Comparison of ENCODE assay signal across 1 cellular context in the genomic region with DNA sequence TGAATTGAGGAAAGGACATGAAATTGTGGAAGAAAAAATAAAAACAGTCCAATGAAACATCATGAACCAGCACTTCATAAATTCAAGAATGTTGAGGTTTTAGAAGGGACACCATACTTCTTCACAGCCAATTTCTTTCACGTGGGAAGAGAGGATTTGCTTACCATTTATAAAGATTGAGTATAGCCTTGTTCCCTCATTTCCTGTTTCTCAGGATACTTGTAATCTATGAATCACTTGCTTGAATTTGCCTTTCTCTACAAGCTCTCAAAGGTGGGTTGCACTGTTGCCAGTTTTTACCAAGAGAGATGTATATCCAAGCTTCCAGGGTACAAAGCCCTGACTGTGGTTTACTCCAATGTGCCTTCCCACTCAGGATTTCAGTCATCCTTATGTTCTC.
TF ChIP-seq lines count a peak whose summit lies in the region.

No MANE protein-coding gene starts in this region.

TF ChIP-seq in HepG2, 621 proteins besides CTCF, POLR2A, EP300 and RAD21 (continued from another document):
- TF ChIP-seq, protein P1, sequence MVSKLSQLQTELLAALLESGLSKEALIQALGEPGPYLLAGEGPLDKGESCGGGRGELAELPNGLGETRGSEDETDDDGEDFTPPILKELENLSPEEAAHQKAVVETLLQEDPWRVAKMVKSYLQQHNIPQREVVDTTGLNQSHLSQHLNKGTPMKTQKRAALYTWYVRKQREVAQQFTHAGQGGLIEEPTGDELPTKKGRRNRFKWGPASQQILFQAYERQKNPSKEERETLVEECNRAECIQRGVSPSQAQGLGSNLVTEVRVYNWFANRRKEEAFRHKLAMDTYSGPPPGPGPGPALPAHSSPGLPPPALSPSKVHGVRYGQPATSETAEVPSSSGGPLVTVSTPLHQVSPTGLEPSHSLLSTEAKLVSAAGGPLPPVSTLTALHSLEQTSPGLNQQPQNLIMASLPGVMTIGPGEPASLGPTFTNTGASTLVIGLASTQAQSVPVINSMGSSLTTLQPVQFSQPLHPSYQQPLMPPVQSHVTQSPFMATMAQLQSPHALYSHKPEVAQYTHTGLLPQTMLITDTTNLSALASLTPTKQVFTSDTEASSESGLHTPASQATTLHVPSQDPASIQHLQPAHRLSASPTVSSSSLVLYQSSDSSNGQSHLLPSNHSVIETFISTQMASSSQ (IDR thresholded peaks at IDR 0.05; ENCODE audit: low read depth), result no peak
- TF ChIP-seq, protein P1 (CRISPR knock-in tag; IDR thresholded peaks at IDR 0.05; ENCODE audit: borderline replicate concordance), result no peak
- TF ChIP-seq, protein P2, sequence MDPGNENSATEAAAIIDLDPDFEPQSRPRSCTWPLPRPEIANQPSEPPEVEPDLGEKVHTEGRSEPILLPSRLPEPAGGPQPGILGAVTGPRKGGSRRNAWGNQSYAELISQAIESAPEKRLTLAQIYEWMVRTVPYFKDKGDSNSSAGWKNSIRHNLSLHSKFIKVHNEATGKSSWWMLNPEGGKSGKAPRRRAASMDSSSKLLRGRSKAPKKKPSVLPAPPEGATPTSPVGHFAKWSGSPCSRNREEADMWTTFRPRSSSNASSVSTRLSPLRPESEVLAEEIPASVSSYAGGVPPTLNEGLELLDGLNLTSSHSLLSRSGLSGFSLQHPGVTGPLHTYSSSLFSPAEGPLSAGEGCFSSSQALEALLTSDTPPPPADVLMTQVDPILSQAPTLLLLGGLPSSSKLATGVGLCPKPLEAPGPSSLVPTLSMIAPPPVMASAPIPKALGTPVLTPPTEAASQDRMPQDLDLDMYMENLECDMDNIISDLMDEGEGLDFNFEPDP (CRISPR knock-in tag; conservative IDR thresholded peaks at IDR 0.05), result no peak
